ENCODE assay signal across 26 cellular contexts in genomic region chr5:174433098-174433497, GRCh38.
"Had no signal": no experiment of that assay in that cellular context is flagged by ENCODE, and none has a peak within 500 bp of the region (broad histone marks: within the 10 kb centered on the region; RNA-seq: fewer than 3 reads in every experiment).

No MANE protein-coding gene starts in this region.

- DNase-seq: colonic mucosa; cortex of kidney; dermis blood vessel endothelial cell; dorsolateral prefrontal cortex; effector CD4-positive, alpha-beta T cell; effector CD8-positive, alpha-beta T cell; effector memory CD4-positive, alpha-beta T cell; effector memory CD8-positive, alpha-beta T cell; endodermal cell; erythroblast; esophagus squamous epithelium; foreskin fibroblast; foreskin keratinocyte; foreskin melanocyte; gastrocnemius medialis; glutamatergic neuron; head of caudate nucleus; heart left ventricle; heart right ventricle had no signal

- H3K36me3 ChIP-seq: colonic mucosa, esophagus squamous epithelium, gastrocnemius medialis, gastroesophageal sphincter, heart left ventricle, heart right ventricle had no signal

- H3K4me1 ChIP-seq: colonic mucosa, esophagus squamous epithelium, foreskin keratinocyte, gastrocnemius medialis, gastroesophageal sphincter, heart left ventricle, heart right ventricle had no signal

- ATAC-seq: effector memory CD8-positive, alpha-beta T cell; esophagus mucosa; foreskin keratinocyte; gastrocnemius medialis; gastroesophageal sphincter; heart left ventricle; heart right ventricle had no signal

- H3K27ac ChIP-seq: colonic mucosa, coronary artery, dorsolateral prefrontal cortex, epithelial cell of prostate, esophagus squamous epithelium, foreskin keratinocyte, gastrocnemius medialis, gastroesophageal sphincter, heart left ventricle, heart right ventricle had no signal

- H3K27me3 ChIP-seq: colonic mucosa, foreskin keratinocyte had no signal

- FAIRE-seq: colon, endometrium, endothelial cell of umbilical vein had no signal

- H3K9me3 ChIP-seq: colonic mucosa, esophagus squamous epithelium, gastrocnemius medialis, gastroesophageal sphincter, heart left ventricle, heart right ventricle had no signal

- H3K4me3 ChIP-seq: colonic mucosa, coronary artery, dorsolateral prefrontal cortex, esophagus squamous epithelium, gastrocnemius medialis, gastroesophageal sphincter, heart left ventricle, heart right ventricle had no signal
